Comparison of ENCODE assay signal across 7 cellular contexts in genomic region chr21:9246010-9246409, GRCh38.
DNase-seq lines count a peak whose midpoint lies in the region; ATAC-seq and TF ChIP-seq lines count a peak whose summit lies in the region.
"Not testable (repeated sequence)": the region's sequence is repeated elsewhere in the genome, so short reads cannot be mapped to it uniquely, and the experiment has no call there.

No MANE protein-coding gene starts in this region.

- ATAC-seq in GM19328 (IDR thresholded peaks at IDR 0.05; ENCODE audit: unreplicated experiment) = peak; percentile 9
- peak; percentile 23 for ATAC-seq in HG02610 (IDR thresholded peaks at IDR 0.05; ENCODE audit: unreplicated experiment)
- ATAC-seq in HG03097 (IDR thresholded peaks at IDR 0.05; ENCODE audit: low FRiP score, unreplicated experiment) = peak; percentile 17
- peak in 3 of 4 donors; percentile 14 to 33 (median 25) for ATAC-seq in right lobe of liver
- peak; percentile 20 for ATAC-seq in stimulated activated effector memory CD8-positive, alpha-beta T cell treated with anti-CD3 and anti-CD28 coated beads, Interleukin-12 subunit alpha, Interleukin-12 subunit beta, amount 100 ng/mL, for 72 hours

- not testable (repeated sequence) for H3K4me3 ChIP-seq in MM.1S (ENCODE audit: low read length); fibroblast of mammary gland (ENCODE audit: control insufficient read depth, low read depth, low read length); right lobe of liver

- H3K9ac ChIP-seq in MM.1S (ENCODE audit: low read length) = not testable (repeated sequence)

- peaks cover 27% of the 10 kb centered on the region for H3K9me3 Mint-ChIP-seq in stimulated activated effector memory CD8-positive, alpha-beta T cell treated with anti-CD3 and anti-CD28 coated beads, Interleukin-12 subunit alpha, Interleukin-12 subunit beta, amount 100 ng/mL, for 72 hours

- H3K4me1 Mint-ChIP-seq in stimulated activated effector memory CD8-positive, alpha-beta T cell treated with anti-CD3 and anti-CD28 coated beads, Interleukin-12 subunit alpha, Interleukin-12 subunit beta, amount 100 ng/mL, for 72 hours = not testable (repeated sequence)

- not testable (repeated sequence) for H3K27ac ChIP-seq in MM.1S (ENCODE audit: low read length); right lobe of liver

- not testable (repeated sequence) for H3K27me3 ChIP-seq in MM.1S (replicated peaks; ENCODE audit: insufficient read depth, low read length); right lobe of liver

- intact Hi-C loops in right lobe of liver (cut with DNase I) = not testable (repeated sequence)

- WGBS in right lobe of liver (ENCODE audit: insufficient coverage, low coverage, low lambda C conversion rate, missing lambda C conversion rate) = 14% methylated on average over 1 of the region's 2 CpGs

- H3K36me3 ChIP-seq in MM.1S (replicated peaks; ENCODE audit: insufficient read depth, low read length); right lobe of liver: not testable (repeated sequence)

- H2AFZ ChIP-seq in MM.1S (ENCODE audit: low read length) = not testable (repeated sequence)

- H3K9me2 ChIP-seq in MM.1S (replicated peaks; ENCODE audit: insufficient read depth, low read length) = not testable (repeated sequence)

- TF ChIP-seq CTCF in MM.1S (IDR thresholded peaks at IDR 0.05; ENCODE audit: low read length); fibroblast of mammary gland (conservative IDR thresholded peaks at IDR 0.05; ENCODE audit: control insufficient read depth, insufficient read depth, low read depth, low read length); right lobe of liver (IDR thresholded peaks at IDR 0.05): not testable (repeated sequence)

- not testable (repeated sequence) for H3K4me2 ChIP-seq in MM.1S (ENCODE audit: low read depth, low read length)

- H3K27ac Mint-ChIP-seq in stimulated activated effector memory CD8-positive, alpha-beta T cell treated with anti-CD3 and anti-CD28 coated beads, Interleukin-12 subunit alpha, Interleukin-12 subunit beta, amount 100 ng/mL, for 72 hours = not testable (repeated sequence)

- DNase-seq in MM.1S (peak; percentile 2), fibroblast of mammary gland (ENCODE audit: low read depth) (peak; percentile 4)
- not testable (repeated sequence) for DNase-seq in right lobe of liver; stimulated activated effector memory CD8-positive, alpha-beta T cell treated with anti-CD3 and anti-CD28 coated beads, Interleukin-12 subunit alpha, Interleukin-12 subunit beta, amount 100 ng/mL, for 72 hours (ENCODE audit: low spot score in 2 of 2)

- not testable (repeated sequence) for H3K9me3 ChIP-seq in MM.1S (replicated peaks; ENCODE audit: insufficient read depth, low read length)
- peaks cover 0 to 12% (median 3%) of the 10 kb centered on the region in 4 donors for H3K9me3 ChIP-seq in right lobe of liver

- not testable (repeated sequence) for H3F3A ChIP-seq in MM.1S (ENCODE audit: insufficient read depth, low read length)

- H3K36me3 Mint-ChIP-seq in stimulated activated effector memory CD8-positive, alpha-beta T cell treated with anti-CD3 and anti-CD28 coated beads, Interleukin-12 subunit alpha, Interleukin-12 subunit beta, amount 100 ng/mL, for 72 hours = not testable (repeated sequence)

- not testable (repeated sequence) for H3K4me3 Mint-ChIP-seq in stimulated activated effector memory CD8-positive, alpha-beta T cell treated with anti-CD3 and anti-CD28 coated beads, Interleukin-12 subunit alpha, Interleukin-12 subunit beta, amount 100 ng/mL, for 72 hours

- not testable (repeated sequence) for H3K79me2 ChIP-seq in MM.1S (ENCODE audit: low read length)

- not testable (repeated sequence) for H3K4me1 ChIP-seq in MM.1S (ENCODE audit: low read length); right lobe of liver

- not testable (repeated sequence) for TF ChIP-seq POLR2A in right lobe of liver (IDR thresholded peaks at IDR 0.05)

- not testable (repeated sequence) for H4K20me1 ChIP-seq in MM.1S (ENCODE audit: insufficient read depth, low read length)
